In genomic region chr1:30027247-30027646, GRCh38 we compare ENCODE assay signal across 27 cellular contexts.
"Had no signal": no experiment of that assay in that cellular context is flagged by ENCODE, and none has a peak within 500 bp of the region (broad histone marks: within the 10 kb centered on the region; RNA-seq: fewer than 3 reads in every experiment).

No MANE protein-coding gene starts in this region.

- ATAC-seq: stimulated activated effector memory CD8-positive, alpha-beta T cell treated with anti-CD3 and anti-CD28 coated beads, Interleukin-12 subunit alpha, Interleukin-12 subunit beta, amount 100 ng/mL, for 72 hours; stimulated activated memory B cell treated with anti-CD40 and anti-IgM and Interleukin-4, amounts not matched to agents 10 μg/mL and 1 μg/mL and 100 μg/mL, for 72 hours; stimulated activated naive B cell treated with anti-CD40 and anti-IgM and Interleukin-4, amounts not matched to agents 10 μg/mL and 1 μg/mL and 100 μg/mL, for 72 hours; stimulated activated naive CD8-positive, alpha-beta T cell treated with anti-CD3 and anti-CD28 coated beads, Interleukin-15, amount 100 ng/mL, for 72 hours; stimulated activated naive CD8-positive, alpha-beta T cell treated with anti-CD3 and anti-CD28 coated beads, Interleukin-15, Interleukin-2, amounts not matched to agents 100 U/mL and 50 U/mL, for 24 hours; upper lobe of right lung had no signal

- H3K27ac ChIP-seq: stomach, suprapubic skin, testis, thoracic aorta, thyroid gland, tibial artery, tibial nerve, transverse colon, upper lobe of left lung, upper lobe of right lung, uterus, vagina had no signal

- H3K36me3 ChIP-seq: stomach, suprapubic skin, thoracic aorta, thyroid gland, tibial artery, tibial nerve, transverse colon, upper lobe of left lung, upper lobe of right lung, uterus, vagina had no signal

- H3K27me3 ChIP-seq: testis, thyroid gland, tibial nerve, transverse colon, upper lobe of left lung, upper lobe of right lung, uterus, vagina had no signal

- DNase-seq: stimulated activated CD4-positive, alpha-beta T cell treated with anti-CD3 and anti-CD28 coated beads, Interleukin-2, amount 100 ng/mL, for 48 hours; stimulated activated CD4-positive, alpha-beta T cell treated with anti-CD3 and anti-CD28 coated beads, Interleukin-4, amount 100 ng/mL, for 1 hour; stimulated activated CD4-positive, alpha-beta T cell treated with anti-CD3 and anti-CD28 coated beads, Interleukin-4, amount 100 ng/mL, for 24 hours; stimulated activated CD4-positive, alpha-beta T cell treated with anti-CD3 and anti-CD28 coated beads, Interleukin-4, amount 100 ng/mL, for 4 hours; stimulated activated CD8-positive, alpha-beta memory T cell treated with anti-CD3 and anti-CD28 coated beads, Interleukin-4, amount 100 ng/mL, for 48 hours; stimulated activated naive B cell treated with anti-CD40 and anti-IgM and Interleukin-4, amounts not matched to agents 10 μg/mL and 1 μg/mL and 100 μg/mL, for 72 hours; stimulated activated naive CD4-positive, alpha-beta T cell; stimulated activated naive CD4-positive, alpha-beta T cell treated with Interleukin-2 at 50 U/mL for 16 hours; stimulated activated naive CD8-positive, alpha-beta T cell treated with anti-CD3 and anti-CD28 coated beads, Interleukin-15, amount 100 ng/mL, for 72 hours; stimulated activated naive CD8-positive, alpha-beta T cell treated with anti-CD3 and anti-CD28 coated beads, Interleukin-15, Interleukin-2, amounts not matched to agents 100 U/mL and 50 U/mL, for 24 hours; stomach; substantia nigra; testis; thyroid gland; tibial artery; transverse colon; trophoblast cell; upper lobe of left lung; upper lobe of right lung; uterus had no signal

- FAIRE-seq: urothelium cell line had no signal

- H3K4me3 ChIP-seq: stomach, suprapubic skin, testis, thoracic aorta, thyroid gland, tibial artery, tibial nerve, transverse colon, upper lobe of left lung, upper lobe of right lung, uterus, vagina had no signal

- H3K4me1 ChIP-seq: stomach, suprapubic skin, testis, thyroid gland, tibial artery, tibial nerve, transverse colon, upper lobe of left lung, upper lobe of right lung, uterus, vagina had no signal

- H3K9me3 ChIP-seq: suprapubic skin, testis, thoracic aorta, thyroid gland, tibial nerve, transverse colon, upper lobe of left lung, upper lobe of right lung, uterus, vagina had no signal
